8 cellular contexts compared by ENCODE assay signal in the genomic region with DNA sequence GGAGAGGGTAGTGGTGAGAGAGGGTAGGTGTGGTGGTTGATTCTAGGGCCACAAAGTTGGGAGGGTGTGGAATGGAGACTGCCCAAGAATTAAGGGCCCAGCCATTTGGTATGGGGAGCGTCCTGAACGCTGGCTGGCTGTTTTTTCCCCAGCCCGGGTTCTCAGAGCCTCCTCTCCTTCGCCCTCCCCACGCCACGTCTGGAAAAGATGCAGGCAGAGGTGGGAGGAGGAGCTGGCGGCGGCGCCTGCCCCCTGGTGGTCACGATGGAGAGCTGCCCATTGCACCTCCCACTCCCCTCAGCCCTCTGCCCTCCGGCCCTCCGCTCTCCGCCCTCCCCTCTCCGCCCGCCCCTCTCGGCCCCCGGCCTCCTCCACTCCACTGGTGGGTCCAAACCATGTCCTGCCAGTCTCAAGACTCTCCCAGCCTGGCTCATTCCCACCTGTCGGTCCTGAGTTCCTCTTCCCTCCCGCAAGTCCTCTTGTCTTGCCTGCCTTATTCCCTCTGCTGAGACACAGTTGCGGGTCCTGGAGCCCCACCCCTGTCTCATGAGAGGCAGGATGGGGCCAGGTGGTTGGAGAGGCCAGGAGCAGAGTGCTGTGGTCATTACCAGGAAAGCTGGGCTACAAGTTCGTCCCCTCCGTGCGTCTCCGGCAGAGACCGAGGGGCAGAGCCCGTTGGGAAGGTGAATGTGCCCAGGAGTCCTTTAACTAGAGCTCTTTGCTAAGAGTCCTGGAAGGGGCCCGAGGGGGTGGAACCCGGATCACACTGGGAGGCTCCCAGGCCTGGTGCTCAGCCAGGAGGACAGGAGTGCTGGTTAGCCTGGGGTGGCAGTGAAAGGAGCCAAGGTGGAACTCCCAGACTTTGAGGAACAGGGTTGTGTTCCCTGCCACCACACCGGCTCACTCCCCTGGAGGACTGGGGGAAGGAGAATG. TPM values are rescaled to one million over a fixed set of nuclear protein-coding genes. Genes with fewer than 3 reads are reported as not detected.
DNase-seq lines count a peak whose midpoint lies in the region; ATAC-seq and TF ChIP-seq lines count a peak whose summit lies in the region.

No MANE protein-coding gene starts in this region.

- no peaks in the 10 kb centered on the region for H3K9me3 ChIP-seq in hepatocyte (ENCODE audit: low read depth)

- no peaks in the 10 kb centered on the region for H3K9me2 ChIP-seq in hepatocyte (replicated peaks; ENCODE audit: insufficient read depth)

- no peaks in the 10 kb centered on the region for H4K20me1 ChIP-seq in hepatocyte (ENCODE audit: insufficient read depth, poor library complexity, severe bottlenecking)

- H3K79me2 ChIP-seq in hepatocyte: no peaks in the 10 kb centered on the region

- H3K4me2 ChIP-seq in hepatocyte: peak overlapping the region; percentile 71

- H2AFZ ChIP-seq in hepatocyte: peak overlapping the region; percentile 23

- H3K27me3 ChIP-seq in hepatocyte: no peaks in the 10 kb centered on the region

- no peaks in the 10 kb centered on the region for H3K36me3 ChIP-seq in hepatocyte (replicated peaks; ENCODE audit: insufficient read depth, low read depth)

- DNase-seq in SIG-M5 treated with dmso at 0.1 percent for 504 hours (lab: John Stamatoyannopoulos, UW; ENCODE audit: unreplicated experiment) (peak; percentile 57), SIG-M5 (lab: John Stamatoyannopoulos, UW) (no peak), NCI-H1417 treated with DMSO at 0.1 percent for 48 hours (lab: John Stamatoyannopoulos, UW) (peak; percentile 8), T-helper 2 cell (peak; percentile 24 to 75 (median 45)), astrocyte of the hippocampus (ENCODE audit: low read depth, low spot score) (peak; percentile 88), hepatocyte (ENCODE audit: low spot score) (peak; percentile 88), retinal pigment epithelial cell (ENCODE audit: low read depth) (no peak)

- H3K4me3 ChIP-seq in hepatocyte: no peak overlapping the region
- H3K4me3 ChIP-seq in retinal pigment epithelial cell (ENCODE audit: low read length): peak overlapping the region; percentile 33

- H3K27ac ChIP-seq in hepatocyte: peak overlapping the region; percentile 25

- ATAC-seq in HG03457 (IDR thresholded peaks at IDR 0.05; ENCODE audit: unreplicated experiment): no peak

- 49% methylated on average over 19 of the region's 29 CpGs for WGBS in hepatocyte (ENCODE audit: low lambda C conversion rate, missing lambda C conversion rate)

- H3K4me1 ChIP-seq in hepatocyte (ENCODE audit: insufficient read depth): peaks cover 27% of the 10 kb centered on the region

- peak; percentile 87 for TF ChIP-seq CTCF in hepatocyte (IDR thresholded peaks at IDR 0.05; ENCODE audit: poor library complexity)
- peak; percentile 86 for TF ChIP-seq CTCF in retinal pigment epithelial cell (conservative IDR thresholded peaks at IDR 0.05; ENCODE audit: low read depth, low read length)

RNA-seq across cellular contexts. Expression of gene ETNK2, which starts 22.6 kb away (rescaled TPM):
- 51.1 and 59.4 TPM in 2 replicates for total RNA-seq in hepatocyte
- polyA plus RNA-seq in hepatocyte: 50.7 and 71.9 TPM in 2 replicates

RNA-seq across cellular contexts. Expression of gene REN, which starts 36.9 kb away (rescaled TPM):
- 15.4 and 16.2 TPM in 2 replicates for total RNA-seq in hepatocyte
- 18.4 and 39.7 TPM in 2 replicates for polyA plus RNA-seq in hepatocyte

RNA-seq across cellular contexts. Expression of gene SOX13, which starts 56.3 kb away (rescaled TPM):
- total RNA-seq in hepatocyte: 11.5 and 11.9 TPM in 2 replicates
- 22.3 and 24.6 TPM in 2 replicates for polyA plus RNA-seq in hepatocyte

Comparison
In these comparisons a context has a peak if more than half of its experiments do, and no peak if none do; other contexts are left out.
1. DNase-seq: peak in SIG-M5 treated with dmso at 0.1 percent for 504 hours (single experiment), NCI-H1417 treated with DMSO at 0.1 percent for 48 hours (single experiment), T-helper 2 cell (5 of 5), astrocyte of the hippocampus (single experiment) and hepatocyte (single experiment); none in SIG-M5 (single experiment) and retinal pigment epithelial cell (single experiment).